In the genomic region with DNA sequence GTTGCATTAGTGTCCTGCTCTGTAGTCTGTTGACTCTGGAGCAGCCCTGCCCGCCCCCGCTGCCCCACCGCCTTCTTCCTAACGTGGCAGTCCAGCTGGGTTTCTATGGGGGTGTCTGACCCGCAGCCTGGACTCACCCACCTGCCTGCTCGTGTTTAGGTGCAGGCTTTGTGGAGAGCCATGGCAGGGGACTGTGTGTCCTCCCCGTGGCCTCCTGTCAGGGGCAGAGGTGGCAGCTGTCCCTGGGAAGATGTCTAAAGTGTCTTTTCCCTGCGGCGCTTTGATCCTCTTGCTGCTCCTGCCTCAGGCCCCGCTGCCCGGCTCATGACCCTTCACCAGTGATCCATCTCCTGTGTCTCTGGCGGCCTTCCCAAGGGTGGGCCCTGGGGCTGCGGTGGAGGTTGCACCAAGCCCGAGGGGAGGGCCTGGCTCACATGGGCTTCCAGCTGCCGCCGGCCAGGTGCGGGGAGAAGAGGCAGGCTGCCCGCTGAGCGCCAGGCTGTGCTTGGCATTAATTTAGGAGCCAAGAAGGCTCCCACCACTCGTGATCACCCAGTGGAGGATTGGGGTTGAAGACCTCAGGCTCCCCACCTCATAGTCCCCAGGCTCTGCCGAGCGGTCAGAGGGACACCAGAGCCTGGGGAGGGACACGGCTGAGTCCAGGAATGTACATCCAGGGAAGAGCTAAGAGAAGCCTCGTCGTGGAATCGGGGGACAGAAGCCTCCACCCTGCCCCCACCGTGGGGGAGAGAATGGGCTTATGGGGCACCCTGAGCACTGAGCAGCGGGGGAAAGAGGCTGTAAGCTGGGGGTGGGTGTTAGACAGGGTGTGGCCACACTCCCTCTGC, we compare ENCODE assay signal across 1 cellular context.
TF ChIP-seq lines count a peak whose summit lies in the region.

No MANE protein-coding gene starts in this region.

TF ChIP-seq in HepG2, 621 proteins besides CTCF, POLR2A, EP300 and RAD21 (continued from another document and continues in another):
- TF ChIP-seq ARID5B (CRISPR knock-in tag; IDR thresholded peaks at IDR 0.05) (peak; percentile 89), NPAS2 (CRISPR knock-in tag; IDR thresholded peaks at IDR 0.05; ENCODE audit: borderline replicate concordance) (no peak), REPIN1 (CRISPR knock-in tag; IDR thresholded peaks at IDR 0.05; ENCODE audit: borderline replicate concordance, low read depth) (peak; percentile 26; the same call in 1 of the 2 replicates), AFF4 (CRISPR knock-in tag; IDR thresholded peaks at IDR 0.05) (no peak), DMAP1 (CRISPR knock-in tag; IDR thresholded peaks at IDR 0.05) (peak; percentile 68), ASH2L (IDR thresholded peaks at IDR 0.05; ENCODE audit: insufficient read length, low read depth, low read length) (peak; percentile 47), MEF2D (CRISPR knock-in tag; IDR thresholded peaks at IDR 0.05) (peak; percentile 64; the same call in 1 of the 2 replicates), ZBTB42 (CRISPR knock-in tag; IDR thresholded peaks at IDR 0.05) (0 out of 2 replicates have a peak, but pooled peaks have one; percentile 41), ZZZ3 (CRISPR knock-in tag; IDR thresholded peaks at IDR 0.05; ENCODE audit: borderline replicate concordance) (0 out of 2 replicates have a peak, but pooled peaks have one; percentile 42), SIN3A (IDR thresholded peaks at IDR 0.05; ENCODE audit: borderline replicate concordance, low read depth, low read length) (peak; percentile 68; the same call in 1 of the 2 replicates), FOXK1 (CRISPR knock-in tag; IDR thresholded peaks at IDR 0.05; ENCODE audit: borderline replicate concordance, low read depth) (peak; percentile 60; the same call in 1 of the 2 replicates), SALL1 (CRISPR knock-in tag; IDR thresholded peaks at IDR 0.05) (peak; percentile 78), MEIS1 (CRISPR knock-in tag; IDR thresholded peaks at IDR 0.05; ENCODE audit: borderline replicate concordance) (peak; percentile 76), ZNF761 (CRISPR knock-in tag; conservative IDR thresholded peaks at IDR 0.05) (0 out of 2 replicates have a peak, but pooled peaks have one; percentile 43), CEBPZ (IDR thresholded peaks at IDR 0.05; ENCODE audit: low read length) (no peak), SMAD3 (CRISPR knock-in tag; IDR thresholded peaks at IDR 0.05) (peak; percentile 36; the same call in 1 of the 2 replicates), ZNF501 (CRISPR knock-in tag; IDR thresholded peaks at IDR 0.05) (peak; percentile 86), HOXA5 (CRISPR knock-in tag; IDR thresholded peaks at IDR 0.05) (no peak), SOX5 (CRISPR knock-in tag; IDR thresholded peaks at IDR 0.05; ENCODE audit: borderline replicate concordance) (peak; percentile 64), ERF (CRISPR knock-in tag; IDR thresholded peaks at IDR 0.05) (peak; percentile 52; the same call in 1 of the 2 replicates), ZNF350 (CRISPR knock-in tag; IDR thresholded peaks at IDR 0.05; ENCODE audit: borderline replicate concordance, low read depth) (peak; percentile 65; the same call in 1 of the 2 replicates), ZFP90 (CRISPR knock-in tag; IDR thresholded peaks at IDR 0.05; ENCODE audit: borderline replicate concordance) (no peak), MXI1 (IDR thresholded peaks at IDR 0.05; ENCODE audit: borderline replicate concordance, low read depth, low read length) (peak; percentile 86; the same call in 2 of the 3 replicates), AHR (CRISPR knock-in tag; IDR thresholded peaks at IDR 0.05) (no peak), ZNF235 (CRISPR knock-in tag; IDR thresholded peaks at IDR 0.05; ENCODE audit: borderline replicate concordance) (0 out of 2 replicates have a peak, but pooled peaks have one; percentile 54)
- TF ChIP-seq, protein P1, sequence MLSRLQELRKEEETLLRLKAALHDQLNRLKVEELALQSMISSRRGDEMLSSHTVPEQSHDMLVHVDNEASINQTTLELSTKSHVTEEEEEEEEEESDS (CRISPR knock-in tag; IDR thresholded peaks at IDR 0.05; ENCODE audit: borderline replicate concordance), result no peak
- TF ChIP-seq, protein P2, sequence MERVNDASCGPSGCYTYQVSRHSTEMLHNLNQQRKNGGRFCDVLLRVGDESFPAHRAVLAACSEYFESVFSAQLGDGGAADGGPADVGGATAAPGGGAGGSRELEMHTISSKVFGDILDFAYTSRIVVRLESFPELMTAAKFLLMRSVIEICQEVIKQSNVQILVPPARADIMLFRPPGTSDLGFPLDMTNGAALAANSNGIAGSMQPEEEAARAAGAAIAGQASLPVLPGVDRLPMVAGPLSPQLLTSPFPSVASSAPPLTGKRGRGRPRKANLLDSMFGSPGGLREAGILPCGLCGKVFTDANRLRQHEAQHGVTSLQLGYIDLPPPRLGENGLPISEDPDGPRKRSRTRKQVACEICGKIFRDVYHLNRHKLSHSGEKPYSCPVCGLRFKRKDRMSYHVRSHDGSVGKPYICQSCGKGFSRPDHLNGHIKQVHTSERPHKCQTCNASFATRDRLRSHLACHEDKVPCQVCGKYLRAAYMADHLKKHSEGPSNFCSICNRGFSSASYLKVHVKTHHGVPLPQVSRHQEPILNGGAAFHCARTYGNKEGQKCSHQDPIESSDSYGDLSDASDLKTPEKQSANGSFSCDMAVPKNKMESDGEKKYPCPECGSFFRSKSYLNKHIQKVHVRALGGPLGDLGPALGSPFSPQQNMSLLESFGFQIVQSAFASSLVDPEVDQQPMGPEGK (CRISPR knock-in tag; IDR thresholded peaks at IDR 0.05), result peak; percentile 96
- TF ChIP-seq, protein P3, sequence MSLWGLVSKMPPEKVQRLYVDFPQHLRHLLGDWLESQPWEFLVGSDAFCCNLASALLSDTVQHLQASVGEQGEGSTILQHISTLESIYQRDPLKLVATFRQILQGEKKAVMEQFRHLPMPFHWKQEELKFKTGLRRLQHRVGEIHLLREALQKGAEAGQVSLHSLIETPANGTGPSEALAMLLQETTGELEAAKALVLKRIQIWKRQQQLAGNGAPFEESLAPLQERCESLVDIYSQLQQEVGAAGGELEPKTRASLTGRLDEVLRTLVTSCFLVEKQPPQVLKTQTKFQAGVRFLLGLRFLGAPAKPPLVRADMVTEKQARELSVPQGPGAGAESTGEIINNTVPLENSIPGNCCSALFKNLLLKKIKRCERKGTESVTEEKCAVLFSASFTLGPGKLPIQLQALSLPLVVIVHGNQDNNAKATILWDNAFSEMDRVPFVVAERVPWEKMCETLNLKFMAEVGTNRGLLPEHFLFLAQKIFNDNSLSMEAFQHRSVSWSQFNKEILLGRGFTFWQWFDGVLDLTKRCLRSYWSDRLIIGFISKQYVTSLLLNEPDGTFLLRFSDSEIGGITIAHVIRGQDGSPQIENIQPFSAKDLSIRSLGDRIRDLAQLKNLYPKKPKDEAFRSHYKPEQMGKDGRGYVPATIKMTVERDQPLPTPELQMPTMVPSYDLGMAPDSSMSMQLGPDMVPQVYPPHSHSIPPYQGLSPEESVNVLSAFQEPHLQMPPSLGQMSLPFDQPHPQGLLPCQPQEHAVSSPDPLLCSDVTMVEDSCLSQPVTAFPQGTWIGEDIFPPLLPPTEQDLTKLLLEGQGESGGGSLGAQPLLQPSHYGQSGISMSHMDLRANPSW (CRISPR knock-in tag; IDR thresholded peaks at IDR 0.05; ENCODE audit: borderline replicate concordance), result peak; percentile 69; the same call in 1 of the 2 replicates
- TF ChIP-seq, protein P4, sequence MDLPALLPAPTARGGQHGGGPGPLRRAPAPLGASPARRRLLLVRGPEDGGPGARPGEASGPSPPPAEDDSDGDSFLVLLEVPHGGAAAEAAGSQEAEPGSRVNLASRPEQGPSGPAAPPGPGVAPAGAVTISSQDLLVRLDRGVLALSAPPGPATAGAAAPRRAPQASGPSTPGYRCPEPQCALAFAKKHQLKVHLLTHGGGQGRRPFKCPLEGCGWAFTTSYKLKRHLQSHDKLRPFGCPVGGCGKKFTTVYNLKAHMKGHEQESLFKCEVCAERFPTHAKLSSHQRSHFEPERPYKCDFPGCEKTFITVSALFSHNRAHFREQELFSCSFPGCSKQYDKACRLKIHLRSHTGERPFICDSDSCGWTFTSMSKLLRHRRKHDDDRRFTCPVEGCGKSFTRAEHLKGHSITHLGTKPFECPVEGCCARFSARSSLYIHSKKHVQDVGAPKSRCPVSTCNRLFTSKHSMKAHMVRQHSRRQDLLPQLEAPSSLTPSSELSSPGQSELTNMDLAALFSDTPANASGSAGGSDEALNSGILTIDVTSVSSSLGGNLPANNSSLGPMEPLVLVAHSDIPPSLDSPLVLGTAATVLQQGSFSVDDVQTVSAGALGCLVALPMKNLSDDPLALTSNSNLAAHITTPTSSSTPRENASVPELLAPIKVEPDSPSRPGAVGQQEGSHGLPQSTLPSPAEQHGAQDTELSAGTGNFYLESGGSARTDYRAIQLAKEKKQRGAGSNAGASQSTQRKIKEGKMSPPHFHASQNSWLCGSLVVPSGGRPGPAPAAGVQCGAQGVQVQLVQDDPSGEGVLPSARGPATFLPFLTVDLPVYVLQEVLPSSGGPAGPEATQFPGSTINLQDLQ (CRISPR knock-in tag; IDR thresholded peaks at IDR 0.05), result no peak
- TF ChIP-seq, protein P5, sequence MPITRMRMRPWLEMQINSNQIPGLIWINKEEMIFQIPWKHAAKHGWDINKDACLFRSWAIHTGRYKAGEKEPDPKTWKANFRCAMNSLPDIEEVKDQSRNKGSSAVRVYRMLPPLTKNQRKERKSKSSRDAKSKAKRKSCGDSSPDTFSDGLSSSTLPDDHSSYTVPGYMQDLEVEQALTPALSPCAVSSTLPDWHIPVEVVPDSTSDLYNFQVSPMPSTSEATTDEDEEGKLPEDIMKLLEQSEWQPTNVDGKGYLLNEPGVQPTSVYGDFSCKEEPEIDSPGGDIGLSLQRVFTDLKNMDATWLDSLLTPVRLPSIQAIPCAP (CRISPR knock-in tag; IDR thresholded peaks at IDR 0.05; ENCODE audit: low read depth), result no peak
